9 cellular contexts compared by ENCODE assay signal in genomic region chr4:13547563-13548041, GRCh38. TPM values are rescaled to one million over a fixed set of nuclear protein-coding genes. Genes with fewer than 3 reads are reported as not detected.
DNase-seq lines count a peak whose midpoint lies in the region; ATAC-seq and TF ChIP-seq lines count a peak whose summit lies in the region.
"Had no signal": no experiment of that assay in that cellular context is flagged by ENCODE, and none has a peak within 500 bp of the region (broad histone marks: within the 10 kb centered on the region; RNA-seq: fewer than 3 reads in every experiment).

No MANE protein-coding gene starts in this region.

- peak overlapping the region; percentile 82 to 92 for H3K4me3 Mint-ChIP-seq in activated T-cell treated with anti-CD3 and anti-CD28 coated beads, Interleukin-2, amount 50 U/mL, for 72 hours
- peak overlapping the region; percentile 86 for H3K4me3 Mint-ChIP-seq in memory B cell

- peaks cover 90% of the 10 kb centered on the region for H3K27me3 ChIP-seq in HUES6 (ENCODE audit: control insufficient read depth, insufficient read depth, low read length)
- H3K27me3 ChIP-seq in vagina, result peaks cover 34% of the 10 kb centered on the region
- no peaks in the 10 kb centered on the region for H3K27me3 ChIP-seq in PC-9 (ENCODE audit: insufficient read depth, low read depth)

- in situ Hi-C loops in Caki2 (cut with HindIII; ENCODE audit: low pct_unique_long_range_greater_than_20kb, low sequenced_read_pairs), result no loop called here

- peaks cover 0 to 2% of the 10 kb centered on the region in 2 donors for H3K9me3 Mint-ChIP-seq in activated T-cell treated with anti-CD3 and anti-CD28 coated beads, Interleukin-2, amount 50 U/mL, for 72 hours
- peaks cover 6% of the 10 kb centered on the region for H3K9me3 Mint-ChIP-seq in memory B cell

- no peak overlapping the region for H3K27ac Mint-ChIP-seq in activated T-cell treated with anti-CD3 and anti-CD28 coated beads, Interleukin-2, amount 50 U/mL, for 72 hours
- no peak overlapping the region for H3K27ac Mint-ChIP-seq in memory B cell

- TF ChIP-seq POLR2A in vagina (IDR thresholded peaks at IDR 0.05), result no peak

- intact Hi-C loops in vagina (cut with DNase I), result loop anchor here (5.0 kb wide), 1 partner anchor 695 kb away; no protein-coding TSS in a partner anchor
- intact Hi-C loops in PC-9 (cut with micrococcal nuclease; ENCODE audit: unreplicated experiment), result loop anchor here (5.0 kb wide), 1 partner anchor 915 kb away; no protein-coding TSS in a partner anchor

- peaks cover 71% of the 10 kb centered on the region for H3K27me3 Mint-ChIP-seq in activated T-cell treated with anti-CD3 and anti-CD28 coated beads, Interleukin-2, amount 50 U/mL, for 72 hours (ENCODE audit: low read depth)
- peaks cover 29% of the 10 kb centered on the region for H3K27me3 Mint-ChIP-seq in memory B cell

- peak overlapping the region; percentile 41 for H3K9ac ChIP-seq in HUES6 (ENCODE audit: low read length)

- no peak for TF ChIP-seq CTCF in vagina (IDR thresholded peaks at IDR 0.05)
- TF ChIP-seq CTCF in PC-9 (conservative IDR thresholded peaks at IDR 0.05), result no peak

- CTCF ChIA-PET in PC-9 (lab: Charles Lee), result no interaction called here

- no peak overlapping the region for H3K4me2 ChIP-seq in PC-9

- POLR2A ChIA-PET in PC-9 (lab: Charles Lee; ENCODE audit: unreplicated experiment), result no interaction called here

- peak; percentile 40 for DNase-seq in Caki2 (ENCODE audit: low read depth)
- peak; percentile 51 to 62 for DNase-seq in activated T-cell treated with anti-CD3 and anti-CD28 coated beads, Interleukin-2, amount 50 U/mL, for 72 hours
- DNase-seq in memory B cell (ENCODE audit: low spot score in 2 of 2), result peak in 1 of 2 donors; percentile 52
- DNase-seq in vagina (ENCODE audit: extremely low spot score in 2 of 2), result no peak
- no peak for DNase-seq in PC-9
- no peak for DNase-seq in NCI-H2171 treated with DMSO at 0.1 percent for 48 hours (lab: John Stamatoyannopoulos, UW)

- H3K9me3 ChIP-seq in HUES6 (ENCODE audit: control insufficient read depth, insufficient read depth, low read depth, low read length) (no peaks in the 10 kb centered on the region), vagina (no peaks in the 10 kb centered on the region), PC-9 (ENCODE audit: insufficient read depth, low read depth) (no peaks in the 10 kb centered on the region)

- no peak overlapping the region for H2AFZ ChIP-seq in PC-9

- ATAC-seq in activated T-cell treated with anti-CD3 and anti-CD28 coated beads, Interleukin-2, amount 50 U/mL, for 72 hours (replicated peaks in 1 of 2), result peak; percentile 23 to 35
- ATAC-seq in memory B cell (ENCODE audit: low read depth) (peak; percentile 58), GM19452 (IDR thresholded peaks at IDR 0.05; ENCODE audit: unreplicated experiment) (no peak)

- no peaks in the 10 kb centered on the region for H3K79me2 ChIP-seq in PC-9 (ENCODE audit: low read depth)

- peaks cover 41% of the 10 kb centered on the region for H3K4me1 Mint-ChIP-seq in activated T-cell treated with anti-CD3 and anti-CD28 coated beads, Interleukin-2, amount 50 U/mL, for 72 hours (ENCODE audit: low read depth)
- H3K4me1 Mint-ChIP-seq in memory B cell, result peaks cover 22% of the 10 kb centered on the region

- H3F3A ChIP-seq in PC-9 (ENCODE audit: insufficient read depth, low read depth), result no peaks in the 10 kb centered on the region

- H3K4me3 ChIP-seq in HUES6 (ENCODE audit: low read depth, low read length) (peak overlapping the region; percentile 80), vagina (peak overlapping the region; percentile 29 to 38), PC-9 (no peak overlapping the region)

- no peaks in the 10 kb centered on the region for H4K20me1 ChIP-seq in PC-9 (ENCODE audit: insufficient read depth)

- H3K9me2 ChIP-seq in PC-9 (ENCODE audit: insufficient read depth), result no peaks in the 10 kb centered on the region

- H3K27ac ChIP-seq in HUES6 (ENCODE audit: low read depth, low read length) (no peak overlapping the region), vagina (no peak overlapping the region), PC-9 (no peak overlapping the region)

- H3K36me3 ChIP-seq in HUES6 (ENCODE audit: control insufficient read depth, insufficient read depth, low read length) (no peaks in the 10 kb centered on the region), vagina (no peaks in the 10 kb centered on the region), PC-9 (ENCODE audit: low read depth) (no peaks in the 10 kb centered on the region)

- BruUV-seq in PC-9 (replicated peaks; lab: Mats Ljungman, UMichigan), result no TSS peak

- H3K36me3 Mint-ChIP-seq in activated T-cell treated with anti-CD3 and anti-CD28 coated beads, Interleukin-2, amount 50 U/mL, for 72 hours (ENCODE audit: insufficient read depth in 2 of 2), result peaks cover 5 to 10% of the 10 kb centered on the region in 2 donors
- peaks cover 2% of the 10 kb centered on the region for H3K36me3 Mint-ChIP-seq in memory B cell

- peaks cover 24% of the 10 kb centered on the region for H3K4me1 ChIP-seq in HUES6 (ENCODE audit: control insufficient read depth, insufficient read depth, low read length)
- peaks cover 38% of the 10 kb centered on the region for H3K4me1 ChIP-seq in vagina
- H3K4me1 ChIP-seq in PC-9 (replicated peaks; ENCODE audit: insufficient read depth), result peaks cover 5% of the 10 kb centered on the region; the same call in 1 of the 2 replicates

RNA-seq across cellular contexts. Expression of gene NKX3-2, which starts 3.3 kb away (rescaled TPM):
- total RNA-seq in Caki2 (2014; rRNA removed; shearing (Covaris generic); ENCODE audit: low replicate concordance), result 1.0 TPM in 1 of 2 replicates, not detected in the other
- total RNA-seq in activated T-cell treated with anti-CD3 and anti-CD28 coated beads, Interleukin-2, amount 50 U/mL, for 72 hours, result not detected
- total RNA-seq in vagina, result 2.9 TPM
- not detected in 2 replicates for total RNA-seq in PC-9 (2021)
- total RNA-seq: liver had no signal

Comparison
In these comparisons a context has a peak if more than half of its experiments do, and no peak if none do; other contexts are left out.
1. DNase-seq: peak in Caki2 (single experiment) and activated T-cell treated with anti-CD3 and anti-CD28 coated beads, Interleukin-2, amount 50 U/mL, for 72 hours (2 of 2); none in vagina (0 of 2), PC-9 (0 of 2) and NCI-H2171 treated with DMSO at 0.1 percent for 48 hours (single experiment).